ENCODE assay signal across 14 cellular contexts in genomic region chr12:127656261-127656660, GRCh38.
DNase-seq lines count a peak whose midpoint lies in the region; FAIRE-seq and TF ChIP-seq lines count a peak whose summit lies in the region.
"Had no signal": no experiment of that assay in that cellular context is flagged by ENCODE, and none has a peak within 500 bp of the region (broad histone marks: within the 10 kb centered on the region; RNA-seq: fewer than 3 reads in every experiment).

No MANE protein-coding gene starts in this region.

- H3K27me3 ChIP-seq in MG63: no peaks in the 10 kb centered on the region
- H3K27me3 ChIP-seq in astrocyte (ENCODE audit: insufficient read depth, low read length): no peaks in the 10 kb centered on the region
- H3K27me3 ChIP-seq in vagina: no peaks in the 10 kb centered on the region

- H3K27ac Mint-ChIP-seq in astrocyte (ENCODE audit: unreplicated experiment): no peak overlapping the region
- H3K27ac Mint-ChIP-seq: B cell; CD14-positive monocyte; CD8-positive, alpha-beta T cell had no signal

- H3K4me2 ChIP-seq in astrocyte (ENCODE audit: low read length): peak overlapping the region; percentile 65

- TF ChIP-seq CTCF in astrocyte (IDR thresholded peaks at IDR 0.05; ENCODE audit: insufficient read depth, low read depth, low read length): no peak
- TF ChIP-seq CTCF in vagina (IDR thresholded peaks at IDR 0.05): no peak

- no peak overlapping the region for H3K4me3 Mint-ChIP-seq in astrocyte (ENCODE audit: unreplicated experiment)
- H3K4me3 Mint-ChIP-seq: B cell; CD14-positive monocyte; CD8-positive, alpha-beta T cell had no signal

- H3K4me1 ChIP-seq in astrocyte (ENCODE audit: insufficient read depth, low read length): peaks cover 34% of the 10 kb centered on the region
- peaks cover 13% of the 10 kb centered on the region for H3K4me1 ChIP-seq in vagina

- H3K36me3 Mint-ChIP-seq in astrocyte (ENCODE audit: low read depth, unreplicated experiment): no peaks in the 10 kb centered on the region
- H3K36me3 Mint-ChIP-seq: CD14-positive monocyte; CD8-positive, alpha-beta T cell had no signal

- no peak for FAIRE-seq in astrocyte (lab: Jason Lieb, UNC)
- FAIRE-seq: D721Med had no signal

- H3K36me3 ChIP-seq in MG63 (no peaks in the 10 kb centered on the region), astrocyte (ENCODE audit: insufficient read depth, low read length) (no peaks in the 10 kb centered on the region), vagina (no peaks in the 10 kb centered on the region)

- DNase-seq in EL (peak; percentile 24), MG63 (peak; percentile 7), astrocyte (ENCODE audit: low read depth) (peak; percentile 68), vagina (ENCODE audit: extremely low spot score in 2 of 2) (no peak), SIG-M5 treated with dmso at 0.1 percent for 504 hours (lab: John Stamatoyannopoulos, UW; ENCODE audit: unreplicated experiment) (no peak), AML-193 (lab: John Stamatoyannopoulos, UW) (no peak), NCI-H774 (lab: John Stamatoyannopoulos, UW) (no peak)
- DNase-seq: ACHN; CD8-positive, alpha-beta T cell; COR-L47; DND-41 had no signal

- H3K27ac ChIP-seq in astrocyte (ENCODE audit: low read depth, low read length) (peak overlapping the region; percentile 86), vagina (peak overlapping the region; percentile 50)

- H3K9me3 ChIP-seq in MG63 (no peaks in the 10 kb centered on the region), astrocyte (ENCODE audit: insufficient read depth, low read depth, low read length) (no peaks in the 10 kb centered on the region), vagina (no peaks in the 10 kb centered on the region)

- no peaks in the 10 kb centered on the region for H3K4me1 Mint-ChIP-seq in astrocyte (ENCODE audit: low read depth, unreplicated experiment)
- H3K4me1 Mint-ChIP-seq: B cell, CD14-positive monocyte had no signal

- no peaks in the 10 kb centered on the region for H4K20me1 ChIP-seq in astrocyte (ENCODE audit: insufficient read depth, low read length)

- H3K79me2 ChIP-seq in astrocyte (ENCODE audit: insufficient read depth, low read length): no peaks in the 10 kb centered on the region

- peak overlapping the region; percentile 62 for H3K9ac ChIP-seq in astrocyte (ENCODE audit: low read length)

- H3K27me3 Mint-ChIP-seq in astrocyte (ENCODE audit: low read depth, unreplicated experiment): no peaks in the 10 kb centered on the region
- H3K27me3 Mint-ChIP-seq: B cell had no signal

- peaks cover under 1% of the 10 kb centered on the region for H3K9me3 Mint-ChIP-seq in astrocyte (ENCODE audit: unreplicated experiment)

- TF ChIP-seq POLR2A in vagina (IDR thresholded peaks at IDR 0.05): no peak

- intact Hi-C loops in vagina (cut with DNase I): no loop called here

- H3K4me3 ChIP-seq in MG63: no peak overlapping the region
- H3K4me3 ChIP-seq in astrocyte (ENCODE audit: insufficient read depth, low read depth, low read length): no peak overlapping the region
- no peak overlapping the region for H3K4me3 ChIP-seq in vagina

- H2AFZ ChIP-seq in astrocyte (ENCODE audit: low read depth, low read length): no peak overlapping the region

Comparison
In these comparisons a context has a peak if more than half of its experiments do, and no peak if none do; other contexts are left out.
1. DNase-seq: peak in EL (single experiment), MG63 (single experiment) and astrocyte (single experiment); none in vagina (0 of 2), SIG-M5 treated with dmso at 0.1 percent for 504 hours (single experiment), AML-193 (0 of 2) and NCI-H774 (single experiment).